ENCODE assay signal across 1 cellular context in genomic region chr9:137578518-137579258, GRCh38.
TF ChIP-seq lines count a peak whose summit lies in the region.

TSS of gene DPH7 (minus strand) at chr9:137578925. CDS start at chr9:137578777, 148 bp downstream.

TF ChIP-seq in HepG2, 621 proteins besides CTCF, POLR2A, EP300 and RAD21 (continued from another document and continues in another):
- TF ChIP-seq HOXA9 (CRISPR knock-in tag; IDR thresholded peaks at IDR 0.05; ENCODE audit: borderline replicate concordance) = peak; percentile 89; the same call in 1 of the 2 replicates
- TF ChIP-seq YY1 (IDR thresholded peaks at IDR 0.05; ENCODE audit: insufficient read depth, insufficient replicate concordance, low read depth, low read length) = peak; percentile 71
- peak; percentile 93 for TF ChIP-seq HMGXB4 (CRISPR knock-in tag; IDR thresholded peaks at IDR 0.05; ENCODE audit: borderline replicate concordance in 1 of 2, low read depth in 1 of 2)
- 0 out of 2 replicates have a peak, but pooled peaks have one; percentile 21 for TF ChIP-seq TP53 (CRISPR knock-in tag; conservative IDR thresholded peaks at IDR 0.05)
- peak; percentile 75 for TF ChIP-seq TAF1 (CRISPR knock-in tag; IDR thresholded peaks at IDR 0.05)
- peak; percentile 68; the same call in 1 of the 2 replicates for TF ChIP-seq ZBTB39 (CRISPR knock-in tag; IDR thresholded peaks at IDR 0.05)
- peak; percentile 75 for TF ChIP-seq HDAC2 (CRISPR knock-in tag; IDR thresholded peaks at IDR 0.05)
- TF ChIP-seq ZNF607 (CRISPR knock-in tag; IDR thresholded peaks at IDR 0.05; ENCODE audit: borderline replicate concordance) = peak; percentile 69; the same call in 1 of the 2 replicates
- TF ChIP-seq TFE3 (CRISPR knock-in tag; IDR thresholded peaks at IDR 0.05) = no peak
- TF ChIP-seq KAT7 (CRISPR knock-in tag; IDR thresholded peaks at IDR 0.05; ENCODE audit: borderline replicate concordance) = peak; percentile 90; the same call in 1 of the 2 replicates
- TF ChIP-seq PHF20 (CRISPR knock-in tag; IDR thresholded peaks at IDR 0.05) = peak; percentile 95
- TF ChIP-seq THAP9 (CRISPR knock-in tag; IDR thresholded peaks at IDR 0.05; ENCODE audit: borderline replicate concordance) = 0 out of 2 replicates have a peak, but pooled peaks have one; percentile 28
- peak; percentile 28; the same call in 1 of the 2 replicates for TF ChIP-seq ZNF556 (CRISPR knock-in tag; IDR thresholded peaks at IDR 0.05; ENCODE audit: borderline replicate concordance)
- peak; percentile 80 for TF ChIP-seq POLR2G (IDR thresholded peaks at IDR 0.05; ENCODE audit: low read depth, low read length)
- TF ChIP-seq E2F1 (CRISPR knock-in tag; IDR thresholded peaks at IDR 0.05) = peak; percentile 78; the same call in 1 of the 2 replicates
- TF ChIP-seq ZNF354B (CRISPR knock-in tag; IDR thresholded peaks at IDR 0.05) = no peak
- peak; percentile 83; the same call in 1 of the 2 replicates for TF ChIP-seq AKAP8 (CRISPR knock-in tag; IDR thresholded peaks at IDR 0.05)
- peak; percentile 62 for TF ChIP-seq ZNF142 (CRISPR knock-in tag; IDR thresholded peaks at IDR 0.05)
- peak; percentile 59; the same call in 1 of the 2 replicates for TF ChIP-seq GMEB2 (CRISPR knock-in tag; IDR thresholded peaks at IDR 0.05; ENCODE audit: low read depth)
- TF ChIP-seq ZNF841 (CRISPR knock-in tag; IDR thresholded peaks at IDR 0.05; ENCODE audit: borderline replicate concordance) = peak; percentile 70; the same call in 1 of the 2 replicates
- TF ChIP-seq HCFC1 (IDR thresholded peaks at IDR 0.05; ENCODE audit: low read depth, low read length) = peak; percentile 72
- TF ChIP-seq DNMT1 (CRISPR knock-in tag; IDR thresholded peaks at IDR 0.05) = peak; percentile 98
- TF ChIP-seq ZSCAN31 (CRISPR knock-in tag; IDR thresholded peaks at IDR 0.05; ENCODE audit: low read depth) = peak; percentile 54
- peak; percentile 28; the same call in 1 of the 2 replicates for TF ChIP-seq FOSL2 (CRISPR knock-in tag; IDR thresholded peaks at IDR 0.05)
- peak; percentile 57 for TF ChIP-seq ZSCAN25 (CRISPR knock-in tag; IDR thresholded peaks at IDR 0.05)
- no peak for TF ChIP-seq THYN1 (CRISPR knock-in tag; IDR thresholded peaks at IDR 0.05; ENCODE audit: borderline replicate concordance, low read depth)
- no peak for TF ChIP-seq MTA3 (CRISPR knock-in tag; IDR thresholded peaks at IDR 0.05)
- TF ChIP-seq HOXA3 (CRISPR knock-in tag; IDR thresholded peaks at IDR 0.05) = peak; percentile 89
- peak; percentile 84 for TF ChIP-seq BORCS8-MEF2B (CRISPR knock-in tag; IDR thresholded peaks at IDR 0.05)
- TF ChIP-seq IRF1 (CRISPR knock-in tag; IDR thresholded peaks at IDR 0.05; ENCODE audit: low read depth) = peak; percentile 82; the same call in 1 of the 2 replicates
- TF ChIP-seq PPARG (CRISPR knock-in tag; conservative IDR thresholded peaks at IDR 0.05) = no peak
- peak; percentile 73 for TF ChIP-seq MYC (CRISPR knock-in tag; IDR thresholded peaks at IDR 0.05; ENCODE audit: borderline replicate concordance)
- peak; percentile 69 for TF ChIP-seq TARDBP (CRISPR knock-in tag; IDR thresholded peaks at IDR 0.05)
- peak; percentile 87 for TF ChIP-seq ZGPAT (CRISPR knock-in tag; IDR thresholded peaks at IDR 0.05)
- peak; percentile 93 for TF ChIP-seq CCDC6 (CRISPR knock-in tag; IDR thresholded peaks at IDR 0.05)
- peak; percentile 29; the same call in 1 of the 2 replicates for TF ChIP-seq BCL6 (CRISPR knock-in tag; IDR thresholded peaks at IDR 0.05)
- peak; percentile 32; the same call in 1 of the 2 replicates for TF ChIP-seq ZNF558 (CRISPR knock-in tag; IDR thresholded peaks at IDR 0.05; ENCODE audit: borderline replicate concordance)
- no peak for TF ChIP-seq ZNF350 (CRISPR knock-in tag; IDR thresholded peaks at IDR 0.05; ENCODE audit: borderline replicate concordance, low read depth)
- TF ChIP-seq ATF7 (IDR thresholded peaks at IDR 0.05) = no peak
- peak; percentile 54; the same call in 1 of the 2 replicates for TF ChIP-seq ATF7 (CRISPR knock-in tag; IDR thresholded peaks at IDR 0.05)
- TF ChIP-seq BRD4 (CRISPR knock-in tag; IDR thresholded peaks at IDR 0.05) = peak; percentile 50
- TF ChIP-seq ATAD3A (CRISPR knock-in tag; IDR thresholded peaks at IDR 0.05) = no peak
